17 cellular contexts compared by ENCODE assay signal in genomic region chr1:61873581-61873980, GRCh38.
DNase-seq lines count a peak whose midpoint lies in the region; ATAC-seq, FAIRE-seq and TF ChIP-seq lines count a peak whose summit lies in the region.
"Had no signal": no experiment of that assay in that cellular context is flagged by ENCODE, and none has a peak within 500 bp of the region (broad histone marks: within the 10 kb centered on the region; RNA-seq: fewer than 3 reads in every experiment).

No MANE protein-coding gene starts in this region.

- H2AK5ac ChIP-seq in H9 (ENCODE audit: insufficient read length, low read length) = no peak overlapping the region
- no peak overlapping the region for H2AK5ac ChIP-seq in H1 (ENCODE audit: low read depth, low read length)
- no peak overlapping the region for H2AK5ac ChIP-seq in mesendoderm (ENCODE audit: low read length)

- FAIRE-seq in H1 (lab: Jason Lieb, UNC) = no peak
- FAIRE-seq: HepG2 had no signal

- H2BK5ac ChIP-seq in H9 (ENCODE audit: insufficient read length, low read length) (no peak overlapping the region), H1 (ENCODE audit: low read depth, low read length) (no peak overlapping the region), mesendoderm (ENCODE audit: low read length) (no peak overlapping the region)

- H3K27me3 Mint-ChIP-seq in H9 (ENCODE audit: low read depth) = no peaks in the 10 kb centered on the region; the same call in 1 of the 2 replicates

- H3K14ac ChIP-seq in H9 (ENCODE audit: insufficient read depth, low read length) (no peak overlapping the region), H1 (ENCODE audit: insufficient read length) (no peak overlapping the region)

- in situ Hi-C loops in KBM-7 (cut with MboI; ENCODE audit: low pct_unique_long_range_greater_than_20kb, low sequenced_read_pairs) = no loop called here

- peaks cover 2 to 3% of the 10 kb centered on the region in 2 experiments; a peak in 1 of 4 replicates for H3K4me1 Mint-ChIP-seq in H9

- CTCF ChIA-PET in H1 (lab: Charles Lee; ENCODE audit: partially characterized antibody) = interaction anchor here (1.2 kb wide), 1 partner anchor 14 kb away, joined by 3 read pairs; no protein-coding TSS in a partner anchor
- CTCF ChIA-PET in HEK293T (lab: Yijun Ruan, JAX) = no interaction called here

- intact Hi-C loops in spleen (cut with DNase I; ENCODE audit: low total_unique reads) = no loop called here

- H3K36me3 ChIP-seq in H1 (ENCODE audit: control insufficient read depth in 2 of 4, insufficient read depth in 4 of 4, low read length in 3 of 4) = peaks cover 0 to 18% (median 4%) of the 10 kb centered on the region in 4 experiments; a peak in 4 of 8 replicates
- H3K36me3 ChIP-seq in mesendoderm (ENCODE audit: control insufficient read depth, insufficient read depth, low read length) = no peaks in the 10 kb centered on the region
- H3K36me3 ChIP-seq in spleen = peaks cover 0 to 57% (median 4%) of the 10 kb centered on the region in 6 donors
- H3K36me3 ChIP-seq: SJCRH30 had no signal

- POLR2A ChIA-PET in H1 (lab: Charles Lee; ENCODE audit: partially characterized antibody) = no interaction called here
- POLR2A ChIA-PET in HEK293T (lab: Yijun Ruan, JAX) = no interaction called here

- no peak for ATAC-seq in GM21528 (IDR thresholded peaks at IDR 0.05; ENCODE audit: low FRiP score, unreplicated experiment)
- ATAC-seq: HepG2 had no signal

- H3K18ac ChIP-seq in H9 (ENCODE audit: insufficient read length, low read depth, low read length) = no peak overlapping the region
- no peak overlapping the region for H3K18ac ChIP-seq in H1 (ENCODE audit: extremely low read depth, low read length)
- peak overlapping the region; percentile 77 for H3K18ac ChIP-seq in mesendoderm (ENCODE audit: low read length)

- H3K27ac ChIP-seq in H9 (ENCODE audit: insufficient read length, low read depth, low read length) (no peak overlapping the region), H1 (ENCODE audit: low read depth, low read length) (peak overlapping the region; percentile 71; the same call in 1 of the 2 replicates), mesendoderm (ENCODE audit: low read depth, low read length) (no peak overlapping the region), spleen (no peak overlapping the region)
- H3K27ac ChIP-seq: PC-9, SJCRH30 had no signal

- H4K20me1 ChIP-seq in H9 (ENCODE audit: control insufficient read depth, insufficient read depth, insufficient read length) (no peaks in the 10 kb centered on the region), H1 (replicated peaks in 1 of 2; ENCODE audit: control insufficient read depth in 1 of 2, insufficient read depth in 2 of 2, low read length in 2 of 2) (no peaks in the 10 kb centered on the region)

- H3K4me2 ChIP-seq in H9 (ENCODE audit: insufficient read depth, insufficient read length, low read length) (no peak overlapping the region), H1 (ENCODE audit: insufficient read depth in 1 of 2, low read depth in 2 of 2, low read length in 2 of 2) (no peak overlapping the region), mesendoderm (ENCODE audit: low read length) (no peak overlapping the region)
- H3K4me2 ChIP-seq: PC-9 had no signal

- no peak for TF ChIP-seq CTCF in H9 (conservative IDR thresholded peaks at IDR 0.05)
- TF ChIP-seq CTCF in H1 (IDR thresholded peaks at IDR 0.05; ENCODE audit: control extremely low read depth in 1 of 3, insufficient read depth in 1 of 3, low read depth in 1 of 3, low read length in 3 of 3) = no peak
- TF ChIP-seq CTCF in spleen (IDR thresholded peaks at IDR 0.05 in 8 of 11, conservative IDR thresholded peaks at IDR 0.05 in 3 of 11) = no peak

- H2BK20ac ChIP-seq in H9 (ENCODE audit: low read depth, low read length, poor library complexity, severe bottlenecking) (no peak overlapping the region), H1 (ENCODE audit: low read length) (peak overlapping the region; percentile 80; the same call in 1 of the 2 replicates)

- H3K4me1 ChIP-seq in H9 (ENCODE audit: insufficient read depth, low read length) (no peaks in the 10 kb centered on the region), H1 (replicated peaks in 1 of 4; ENCODE audit: control insufficient read depth in 3 of 4, insufficient read depth in 4 of 4, low read length in 3 of 4) (peaks cover 0 to 4% (median 1%) of the 10 kb centered on the region in 4 experiments; a peak in 2 of 7 replicates), mesendoderm (ENCODE audit: control insufficient read depth, low read depth, low read length) (no peaks in the 10 kb centered on the region), spleen (no peaks in the 10 kb centered on the region)
- H3K4me1 ChIP-seq: SJCRH30 had no signal

- peak; percentile 63 for DNase-seq in H9
- peak; percentile 19 for DNase-seq in KBM-7
- DNase-seq in H1 (ENCODE audit: low read depth in 1 of 2, low spot score in 2 of 2) = no peak
- DNase-seq in mesendoderm = peak; percentile 44
- DNase-seq in HEK293T (ENCODE audit: extremely low spot score) = no peak
- no peak for DNase-seq in spleen
- DNase-seq: Caco-2, NCI-H1048, NCI-H1436 treated with DMSO at 0.1 percent for 48 hours, NCI-H2029 treated with DMSO at 0.1 percent for 48 hours, NCI-H2227 treated with DMSO at 0.1 percent for 48 hours, NCI-H69, PC-9, SJCRH30, SW 1271 had no signal

- no peak for TF ChIP-seq EP300 in H1 (IDR thresholded peaks at IDR 0.05; ENCODE audit: borderline replicate concordance in 1 of 2, low read depth in 2 of 2, low read length in 2 of 2)

- TF ChIP-seq POLR2A in H1 (IDR thresholded peaks at IDR 0.05; ENCODE audit: control extremely low read depth in 1 of 2, low read depth in 2 of 2, low read length in 2 of 2) = 0 out of 3 replicates have a peak, but pooled peaks of 1 of the 2 experiments have one; percentile 36
- TF ChIP-seq POLR2A in spleen (IDR thresholded peaks at IDR 0.05) = no peak

- H3K4me3 ChIP-seq in H1 (ENCODE audit: extremely low read depth in 1 of 4, insufficient read depth in 2 of 4, low read depth in 3 of 4, low read length in 4 of 4) (no peak overlapping the region), mesendoderm (ENCODE audit: low read length) (no peak overlapping the region), spleen (no peak overlapping the region)
- H3K4me3 ChIP-seq: PC-9, SJCRH30 had no signal

- H3K9me3 ChIP-seq in H9 (ENCODE audit: control insufficient read depth, low read depth, low read length) = no peaks in the 10 kb centered on the region
- H3K9me3 ChIP-seq in H1 (ENCODE audit: insufficient read depth in 2 of 2, low read depth in 1 of 2, low read length in 1 of 2) = no peaks in the 10 kb centered on the region
- H3K9me3 ChIP-seq in spleen = peaks cover 0 to 29% (median 21%) of the 10 kb centered on the region in 8 donors
- H3K9me3 ChIP-seq: SJCRH30 had no signal

- H2BK15ac ChIP-seq in H9 (ENCODE audit: low read depth, low read length) = no peak overlapping the region; the same call in 1 of the 2 replicates
- H2BK15ac ChIP-seq in H1 (ENCODE audit: low read length) = no peak overlapping the region
- peak overlapping the region; percentile 80 for H2BK15ac ChIP-seq in mesendoderm (replicated peaks; ENCODE audit: low read depth)

- H3K56ac ChIP-seq in H9 (ENCODE audit: insufficient read length, low read depth, low read length) (no peak overlapping the region), H1 (replicated peaks; ENCODE audit: insufficient read length, low read depth, low read length) (no peak overlapping the region), mesendoderm (ENCODE audit: low read length) (no peak overlapping the region)

- H3K79me2 ChIP-seq in H9 (ENCODE audit: insufficient read depth, low read length) (no peaks in the 10 kb centered on the region), H1 (ENCODE audit: control insufficient read depth in 1 of 2, insufficient read depth in 2 of 2, low read length in 2 of 2) (no peaks in the 10 kb centered on the region), mesendoderm (ENCODE audit: control insufficient read depth, insufficient read depth, low read length) (no peaks in the 10 kb centered on the region)

- no CpG with 5 or more reads among the region's 2 CpGs for WGBS in H9 (ENCODE audit: extremely low coverage, insufficient read length, low lambda C conversion rate)
- 97% methylated on average over 2 of the region's 2 CpGs; no CpG with 5 or more reads in 1 of the 2 experiments for WGBS in H1 (ENCODE audit: extremely low coverage in 1 of 2, insufficient coverage in 1 of 2, insufficient read length in 1 of 2, insufficient replicate concordance in 2 of 2, low coverage in 1 of 2, low lambda C conversion rate in 2 of 2, missing lambda C conversion rate in 1 of 2), 2 experiments
- WGBS in mesendoderm (ENCODE audit: extremely low coverage, insufficient coverage, low lambda C conversion rate) = no CpG with 5 or more reads among the region's 2 CpGs
- WGBS in spleen, 5 donors = 89 to 100% (median 98%) methylated on average over 2 of the region's 2 CpGs

- H2AFZ ChIP-seq in H9 (ENCODE audit: low read length) = no peak overlapping the region
- no peak overlapping the region for H2AFZ ChIP-seq in H1 (ENCODE audit: low read length)
- H2AFZ ChIP-seq: PC-9 had no signal

- H3K23ac ChIP-seq in H9 (ENCODE audit: insufficient read length, low read depth, low read length) (no peak overlapping the region), H1 (ENCODE audit: insufficient read length) (no peak overlapping the region), mesendoderm (ENCODE audit: low read length) (no peak overlapping the region)

- H3K27ac Mint-ChIP-seq in H9 = peak overlapping the region in 1 of 3 experiments; percentile 79; a peak in 1 of 7 replicates

- no peaks in the 10 kb centered on the region for H3K23me2 ChIP-seq in H9 (ENCODE audit: insufficient read length, low read depth, low read length, poor library complexity, severe bottlenecking)
- H3K23me2 ChIP-seq in H1 (ENCODE audit: low read depth, low read length) = no peaks in the 10 kb centered on the region

- no peak overlapping the region for H4K8ac ChIP-seq in H9 (replicated peaks; ENCODE audit: insufficient read length, low read depth, low read length)
- H4K8ac ChIP-seq in H1 (ENCODE audit: extremely low read depth, insufficient read depth, low read length) = no peak overlapping the region
- no peak overlapping the region for H4K8ac ChIP-seq in mesendoderm (ENCODE audit: low read depth, low read length)

- H4K91ac ChIP-seq in H9 (ENCODE audit: insufficient read length, low read depth, low read length) = no peak overlapping the region
- no peak overlapping the region for H4K91ac ChIP-seq in H1 (replicated peaks; ENCODE audit: insufficient read length, low read length)

- H3K9ac ChIP-seq in H9 (ENCODE audit: extremely low read depth, insufficient read length, low read length) (no peak overlapping the region), H1 (replicated peaks in 1 of 4; ENCODE audit: extremely low read depth in 1 of 4, low read depth in 3 of 4, low read length in 3 of 4) (no peak overlapping the region), mesendoderm (ENCODE audit: low read length) (no peak overlapping the region)

- H3K4ac ChIP-seq in H9 (ENCODE audit: low read depth, low read length) (no peak overlapping the region), H1 (replicated peaks; ENCODE audit: insufficient read length, low read depth, low read length) (no peak overlapping the region), mesendoderm (ENCODE audit: low read depth, low read length) (no peak overlapping the region)

- H3K36me3 Mint-ChIP-seq in H9 (ENCODE audit: insufficient read depth in 1 of 3, low read depth in 3 of 3) = peaks cover 12 to 53% (median 40%) of the 10 kb centered on the region in 3 experiments; a peak in 6 of 7 replicates

- no peaks in the 10 kb centered on the region for H3K27me3 ChIP-seq in H9 (ENCODE audit: insufficient read depth, low read length)
- H3K27me3 ChIP-seq in H1 (replicated peaks in 1 of 4; ENCODE audit: control insufficient read depth in 3 of 4, extremely low read depth in 1 of 4, insufficient read depth in 3 of 4, low read length in 3 of 4) = no peaks in the 10 kb centered on the region
- H3K27me3 ChIP-seq in mesendoderm (ENCODE audit: insufficient read depth, low read length, poor library complexity) = no peaks in the 10 kb centered on the region
- H3K27me3 ChIP-seq in spleen (replicated peaks in 1 of 7) = no peaks in the 10 kb centered on the region
- H3K27me3 ChIP-seq: SJCRH30 had no signal

- H4K5ac ChIP-seq in H9 (ENCODE audit: insufficient read length, low read depth, low read length) = no peak overlapping the region
- no peak overlapping the region for H4K5ac ChIP-seq in H1 (ENCODE audit: insufficient read length, low read depth, low read length)
- no peak overlapping the region for H4K5ac ChIP-seq in mesendoderm (ENCODE audit: low read length)

- no peak overlapping the region for H3K4me3 Mint-ChIP-seq in H9

- no peak overlapping the region for H3T11ph ChIP-seq in H9 (ENCODE audit: low read length)

- H3K79me1 ChIP-seq in H9 (ENCODE audit: insufficient read depth, low read depth, low read length, poor library complexity, severe bottlenecking) (no peaks in the 10 kb centered on the region), H1 (ENCODE audit: low read depth, low read length) (no peaks in the 10 kb centered on the region), mesendoderm (ENCODE audit: low read length) (no peaks in the 10 kb centered on the region)

- H2BK12ac ChIP-seq in H9 (ENCODE audit: insufficient read length, low read depth, low read length) (no peak overlapping the region), H1 (ENCODE audit: low read depth, low read length) (no peak overlapping the region)

- H2BK120ac ChIP-seq in H9 (ENCODE audit: low read depth, low read length, poor library complexity, severe bottlenecking) = no peak overlapping the region
- no peak overlapping the region for H2BK120ac ChIP-seq in H1 (replicated peaks; ENCODE audit: low read depth, low read length)
- H2BK120ac ChIP-seq in mesendoderm (ENCODE audit: low read depth, low read length) = no peak overlapping the region

- peaks cover 3 to 6% of the 10 kb centered on the region in 2 experiments; a peak in 4 of 5 replicates for H3K9me3 Mint-ChIP-seq in H9

- no peak for TF ChIP-seq RAD21 in H1 (IDR thresholded peaks at IDR 0.05 in 1 of 2, conservative IDR thresholded peaks at IDR 0.05 in 1 of 2; ENCODE audit: low read depth in 2 of 2, low read length in 2 of 2)

Comparison
In these comparisons a context has a peak if more than half of its experiments do, and no peak if none do; other contexts are left out.
1. DNase-seq: peak in H9 (single experiment), KBM-7 (single experiment) and mesendoderm (single experiment); none in H1 (0 of 2), HEK293T (single experiment) and spleen (single experiment).